Comparison of ENCODE assay signal across 21 cellular contexts in the genomic region with DNA sequence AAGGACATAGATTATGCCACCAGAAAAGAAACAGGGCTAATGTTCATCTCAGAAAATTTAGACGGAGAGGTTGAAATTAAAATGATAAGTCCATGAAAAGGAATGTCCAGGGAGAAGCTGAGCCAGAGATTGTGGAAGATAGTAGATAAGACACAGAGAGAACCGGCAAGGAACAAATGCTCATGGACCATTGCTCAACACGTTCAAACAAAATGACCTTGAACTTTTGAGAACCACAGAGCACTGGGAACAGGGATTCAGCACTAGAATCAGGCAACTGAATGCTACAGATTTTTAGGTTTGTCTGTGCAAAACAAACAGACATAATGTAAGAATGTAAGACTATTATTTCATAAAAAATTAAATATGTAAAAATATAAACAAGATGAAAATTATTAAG.
"Had no signal": no experiment of that assay in that cellular context is flagged by ENCODE, and none has a peak within 500 bp of the region (broad histone marks: within the 10 kb centered on the region; RNA-seq: fewer than 3 reads in every experiment).

No MANE protein-coding gene starts in this region.

- H3K4me3 ChIP-seq: colonic mucosa, gastrocnemius medialis, heart left ventricle, lower lobe of right lung, tibial nerve, uterus had no signal

- H3K27ac Mint-ChIP-seq: activated naive CD4-positive, alpha-beta T cell treated with anti-CD3 and anti-CD28 coated beads, Interleukin-2, amount 10 ng/mL, durations not matched to agents 7 days and 5 days; activated naive CD8-positive, alpha-beta T cell treated with anti-CD3 and anti-CD28 coated beads, Interleukin-2, amount 50 U/mL, for 24 hours; endodermal cell; natural killer cell treated with Interleukin-12 subunit alpha and Interleukin-12 subunit beta and Interleukin-15 and Interleukin-18, amount 100 ng/mL, for 72 hours had no signal

- DNase-seq: activated CD4-positive, alpha-beta T cell treated with anti-CD3 and anti-CD28 coated beads for 1 hour; activated CD8-positive, alpha-beta memory T cell treated with anti-CD3 and anti-CD28 coated beads for 24 hours; activated CD8-positive, alpha-beta memory T cell treated with anti-CD3 and anti-CD28 coated beads, Interleukin-2, amount 50 U/mL, for 48 hours; activated effector memory CD4-positive, alpha-beta T cell treated with Interleukin-2 at 50 U/mL for 16 hours; activated naive CD4-positive, alpha-beta T cell treated with anti-CD3 and anti-CD28 coated beads, Interleukin-2, amount 10 ng/mL, durations not matched to agents 7 days and 5 days; activated naive CD8-positive, alpha-beta T cell treated with anti-CD3 and anti-CD28 coated beads, Interleukin-2, amount 50 U/mL, for 24 hours; activated T-cell treated with anti-CD3 and anti-CD28 coated beads, Interleukin-2, amount 50 U/mL, for 48 hours; colonic mucosa; endodermal cell; gastrocnemius medialis; heart left ventricle; lower lobe of right lung; posterior cingulate gyrus; retina; stimulated activated CD4-positive, alpha-beta T cell treated with anti-CD3 and anti-CD28 coated beads, Interleukin-2, amount 100 ng/mL, for 24 hours; stimulated activated naive CD8-positive, alpha-beta T cell treated with anti-CD3 and anti-CD28 coated beads, Interleukin-15, Interleukin-2, amounts not matched to agents 100 U/mL and 50 U/mL, for 24 hours; substantia nigra; uterus; WERI-Rb-1 had no signal

- H3K27ac ChIP-seq: colonic mucosa, heart left ventricle, lower lobe of right lung, tibial nerve, uterus, WERI-Rb-1 had no signal

- H3K27me3 ChIP-seq: colonic mucosa, gastrocnemius medialis, heart left ventricle, tibial nerve, uterus had no signal

- H3K36me3 ChIP-seq: colonic mucosa, gastrocnemius medialis, lower lobe of right lung, uterus, WERI-Rb-1 had no signal

- H3K27me3 Mint-ChIP-seq: activated naive CD4-positive, alpha-beta T cell treated with anti-CD3 and anti-CD28 coated beads, Interleukin-2, amount 10 ng/mL, durations not matched to agents 7 days and 5 days; activated naive CD8-positive, alpha-beta T cell treated with anti-CD3 and anti-CD28 coated beads, Interleukin-2, amount 50 U/mL, for 24 hours; natural killer cell treated with Interleukin-12 subunit alpha and Interleukin-12 subunit beta and Interleukin-15 and Interleukin-18, amount 100 ng/mL, for 72 hours had no signal

- H3K4me1 Mint-ChIP-seq: activated naive CD4-positive, alpha-beta T cell treated with anti-CD3 and anti-CD28 coated beads, Interleukin-2, amount 10 ng/mL, durations not matched to agents 7 days and 5 days; activated naive CD8-positive, alpha-beta T cell treated with anti-CD3 and anti-CD28 coated beads, Interleukin-2, amount 50 U/mL, for 24 hours; endodermal cell had no signal

- H3K36me3 Mint-ChIP-seq: activated naive CD4-positive, alpha-beta T cell treated with anti-CD3 and anti-CD28 coated beads, Interleukin-2, amount 10 ng/mL, durations not matched to agents 7 days and 5 days; natural killer cell treated with Interleukin-12 subunit alpha and Interleukin-12 subunit beta and Interleukin-15 and Interleukin-18, amount 100 ng/mL, for 72 hours had no signal

- H3K9me3 Mint-ChIP-seq: activated naive CD4-positive, alpha-beta T cell treated with anti-CD3 and anti-CD28 coated beads, Interleukin-2, amount 10 ng/mL, durations not matched to agents 7 days and 5 days; activated naive CD8-positive, alpha-beta T cell treated with anti-CD3 and anti-CD28 coated beads, Interleukin-2, amount 50 U/mL, for 24 hours; endodermal cell had no signal

- H3K9me3 ChIP-seq: colonic mucosa, gastrocnemius medialis, heart left ventricle, lower lobe of right lung, tibial nerve, uterus had no signal

- H3K4me1 ChIP-seq: colonic mucosa had no signal

- H3K4me3 Mint-ChIP-seq: activated naive CD4-positive, alpha-beta T cell treated with anti-CD3 and anti-CD28 coated beads, Interleukin-2, amount 10 ng/mL, durations not matched to agents 7 days and 5 days; activated naive CD8-positive, alpha-beta T cell treated with anti-CD3 and anti-CD28 coated beads, Interleukin-2, amount 50 U/mL, for 24 hours; endodermal cell; natural killer cell treated with Interleukin-12 subunit alpha and Interleukin-12 subunit beta and Interleukin-15 and Interleukin-18, amount 100 ng/mL, for 72 hours had no signal
